20 cellular contexts compared by ENCODE assay signal in the genomic region with DNA sequence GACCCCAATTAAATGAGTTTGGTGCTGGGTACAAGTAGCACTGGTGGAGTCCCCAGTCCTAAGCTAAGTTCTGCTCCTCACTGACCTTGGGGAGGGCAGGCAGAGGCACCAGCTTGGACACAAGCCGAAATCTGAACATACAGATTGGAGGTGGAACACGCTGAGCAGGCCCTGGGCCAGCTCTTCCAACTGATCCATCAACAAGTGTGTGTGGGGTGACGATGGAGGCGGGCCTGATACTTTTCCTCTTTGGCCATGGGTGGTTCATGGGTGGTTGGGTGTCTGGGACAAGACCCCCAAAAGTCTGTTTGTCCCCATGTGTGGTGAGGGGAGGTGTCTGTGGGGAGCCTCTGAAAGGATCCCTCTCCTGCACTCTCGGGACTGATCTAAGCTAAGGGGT. TPM values are rescaled to one million over a fixed set of nuclear protein-coding genes. Genes with fewer than 3 reads are reported as not detected.
"Had no signal": no experiment of that assay in that cellular context is flagged by ENCODE, and none has a peak within 500 bp of the region (broad histone marks: within the 10 kb centered on the region; RNA-seq: fewer than 3 reads in every experiment).

No MANE protein-coding gene starts in this region.

- H3K4me3 Mint-ChIP-seq: activated CD8-positive, alpha-beta memory T cell treated with anti-CD3 and anti-CD28 coated beads, Interleukin-2, amount 10 ng/mL, durations not matched to agents 7 days and 5 days; activated naive CD8-positive, alpha-beta T cell treated with anti-CD3 and anti-CD28 coated beads, Interleukin-2, amount 10 ng/mL, durations not matched to agents 7 days and 5 days; immature natural killer cell; naive thymus-derived CD8-positive, alpha-beta T cell had no signal

- H3K36me3 ChIP-seq: SJSA1, tibial nerve had no signal

- H3K4me3 ChIP-seq: lung, SJSA1 had no signal

- H3K9me3 Mint-ChIP-seq: activated naive CD8-positive, alpha-beta T cell treated with anti-CD3 and anti-CD28 coated beads, Interleukin-2, amount 10 ng/mL, durations not matched to agents 7 days and 5 days; immature natural killer cell had no signal

- H3K27ac Mint-ChIP-seq: activated CD8-positive, alpha-beta memory T cell treated with anti-CD3 and anti-CD28 coated beads, Interleukin-2, amount 10 ng/mL, durations not matched to agents 7 days and 5 days; activated naive CD8-positive, alpha-beta T cell treated with anti-CD3 and anti-CD28 coated beads, Interleukin-2, amount 10 ng/mL, durations not matched to agents 7 days and 5 days; immature natural killer cell; naive thymus-derived CD8-positive, alpha-beta T cell had no signal

- H3K4me1 Mint-ChIP-seq: activated CD8-positive, alpha-beta memory T cell treated with anti-CD3 and anti-CD28 coated beads, Interleukin-2, amount 10 ng/mL, durations not matched to agents 7 days and 5 days; activated naive CD8-positive, alpha-beta T cell treated with anti-CD3 and anti-CD28 coated beads, Interleukin-2, amount 10 ng/mL, durations not matched to agents 7 days and 5 days; immature natural killer cell had no signal

- H3K36me3 Mint-ChIP-seq: activated CD8-positive, alpha-beta memory T cell treated with anti-CD3 and anti-CD28 coated beads, Interleukin-2, amount 10 ng/mL, durations not matched to agents 7 days and 5 days; activated naive CD8-positive, alpha-beta T cell treated with anti-CD3 and anti-CD28 coated beads, Interleukin-2, amount 10 ng/mL, durations not matched to agents 7 days and 5 days; naive thymus-derived CD8-positive, alpha-beta T cell had no signal

- H3K27ac ChIP-seq: epithelial cell of prostate, SJSA1, skin epidermis, tibial nerve had no signal

- ATAC-seq: activated CD8-positive, alpha-beta memory T cell treated with anti-CD3 and anti-CD28 coated beads, Interleukin-2, amount 10 ng/mL, durations not matched to agents 7 days and 5 days; left cardiac atrium; naive thymus-derived CD8-positive, alpha-beta T cell had no signal

- DNase-seq: activated CD4-positive, alpha-beta T cell treated with anti-CD3 and anti-CD28 coated beads, Interleukin-2, amount 50 U/mL, for 48 hours; activated CD4-positive, CD25-positive, alpha-beta regulatory T cell treated with anti-CD3 and anti-CD28 coated beads, Interleukin-2, amount 50 U/mL, for 72 hours; activated CD8-positive, alpha-beta memory T cell treated with anti-CD3 and anti-CD28 coated beads, Interleukin-2, amount 10 ng/mL, durations not matched to agents 7 days and 5 days; activated gamma-delta T cell; activated naive CD8-positive, alpha-beta T cell treated with anti-CD3 and anti-CD28 coated beads, Interleukin-2, amount 10 ng/mL, durations not matched to agents 7 days and 5 days; activated T-cell treated with anti-CD3 and anti-CD28 coated beads, Interleukin-2, amount 50 U/mL, for 48 hours; anterior cingulate cortex; effector CD8-positive, alpha-beta T cell; hippocampal formation; immature natural killer cell; left cardiac atrium; naive thymus-derived CD8-positive, alpha-beta T cell; retina had no signal

- H3K4me1 ChIP-seq: SJSA1 had no signal

RNA-seq across cellular contexts. Expression of a gene that starts 1.9 kb away (rescaled TPM):
- total RNA-seq: activated CD8-positive, alpha-beta memory T cell treated with anti-CD3 and anti-CD28 coated beads, Interleukin-2, amount 10 ng/mL, durations not matched to agents 7 days and 5 days; activated naive CD8-positive, alpha-beta T cell treated with anti-CD3 and anti-CD28 coated beads, Interleukin-2, amount 10 ng/mL, durations not matched to agents 7 days and 5 days; bronchial epithelial cell; naive thymus-derived CD8-positive, alpha-beta T cell; osteocyte; SJSA1 had no signal
